In the genomic region with DNA sequence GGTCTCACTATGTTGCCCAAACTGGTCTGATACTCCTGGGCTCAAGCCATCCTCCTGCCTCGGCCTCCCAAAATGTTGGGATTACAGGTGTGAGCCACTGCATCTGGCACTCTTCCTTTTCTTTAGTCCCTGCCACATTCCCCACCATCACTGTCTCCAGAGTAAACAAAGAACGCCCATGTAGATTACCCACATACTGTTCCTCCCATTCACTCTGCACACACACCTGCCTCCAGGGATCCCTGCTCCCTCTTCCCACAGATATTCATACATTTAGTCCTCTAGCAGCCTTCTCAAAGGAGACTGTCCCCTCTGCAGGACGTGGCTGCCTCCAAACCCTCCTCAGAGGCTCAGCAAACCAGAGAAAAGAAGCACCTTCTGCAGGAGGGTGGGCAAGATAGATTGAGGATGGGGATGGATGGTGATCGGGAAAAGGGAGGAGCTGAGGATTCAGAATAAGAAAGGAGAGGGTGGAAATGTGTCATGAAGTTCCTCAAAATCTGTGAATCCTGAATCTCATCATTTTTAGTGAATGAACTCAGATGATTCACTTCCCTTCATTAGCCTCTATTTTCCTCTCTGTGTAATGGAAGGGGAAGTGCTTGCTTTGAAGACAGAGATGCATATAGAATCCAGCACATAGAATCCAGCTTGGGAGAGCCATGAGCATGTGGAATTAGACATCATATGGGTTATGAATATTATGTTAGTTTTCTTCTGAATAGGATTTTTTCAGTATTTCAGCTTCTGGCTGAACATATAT, we compare ENCODE assay signal across 12 cellular contexts. TPM values are rescaled to one million over a fixed set of nuclear protein-coding genes. Genes with fewer than 3 reads are reported as not detected.
DNase-seq lines count a peak whose midpoint lies in the region; ATAC-seq and TF ChIP-seq lines count a peak whose summit lies in the region.
"Had no signal": no experiment of that assay in that cellular context is flagged by ENCODE, and none has a peak within 500 bp of the region (broad histone marks: within the 10 kb centered on the region; RNA-seq: fewer than 3 reads in every experiment).

No MANE protein-coding gene starts in this region.

- no peak overlapping the region for H3K4me3 ChIP-seq in heart left ventricle
- no peak overlapping the region for H3K4me3 ChIP-seq in right cardiac atrium (ENCODE audit: low read length)
- H3K4me3 ChIP-seq in SJCRH30: no peak overlapping the region
- H3K4me3 ChIP-seq in lower lobe of right lung: no peak overlapping the region
- H3K4me3 ChIP-seq in vagina: no peak overlapping the region
- H3K4me3 ChIP-seq: HAP-1 had no signal

- no peak for ATAC-seq in heart left ventricle
- no peak for ATAC-seq in right cardiac atrium
- no peak for ATAC-seq in lower lobe of right lung
- ATAC-seq in GM19455 (IDR thresholded peaks at IDR 0.05; ENCODE audit: unreplicated experiment): no peak
- ATAC-seq: effector memory CD8-positive, alpha-beta T cell; natural killer cell treated with Interleukin-12 subunit alpha and Interleukin-12 subunit beta and Interleukin-15 and Interleukin-18, amount 100 ng/mL, for 72 hours had no signal

- H3K27me3 ChIP-seq in heart left ventricle (no peaks in the 10 kb centered on the region), right cardiac atrium (ENCODE audit: control insufficient read depth, insufficient read depth) (no peaks in the 10 kb centered on the region), SJCRH30 (no peaks in the 10 kb centered on the region), lower lobe of right lung (ENCODE audit: low read depth) (no peaks in the 10 kb centered on the region), vagina (no peaks in the 10 kb centered on the region)

- no peak for TF ChIP-seq CTCF in heart left ventricle (IDR thresholded peaks at IDR 0.05)
- TF ChIP-seq CTCF in lower lobe of right lung (IDR thresholded peaks at IDR 0.05): no peak
- no peak for TF ChIP-seq CTCF in vagina (IDR thresholded peaks at IDR 0.05)

- DNase-seq in heart left ventricle: no peak
- no peak for DNase-seq in right cardiac atrium
- DNase-seq in SJCRH30: no peak
- DNase-seq in lower lobe of right lung: no peak
- DNase-seq in vagina (ENCODE audit: extremely low spot score in 2 of 2): no peak
- no peak for DNase-seq in NCI-H1436 (lab: John Stamatoyannopoulos, UW)
- DNase-seq in NCI-H1048 (lab: John Stamatoyannopoulos, UW): no peak
- DNase-seq: effector memory CD8-positive, alpha-beta T cell; NK-92 treated with Interleukin-12 subunit alpha and Interleukin-12 subunit beta, amount 100 ng/mL, for 24 hours had no signal

- 79 to 90% (median 86%) methylated on average over 4 of the region's 4 CpGs for WGBS in heart left ventricle, 4 donors
- WGBS in right cardiac atrium: 85% methylated on average over 4 of the region's 4 CpGs

- intact Hi-C loops in heart left ventricle (cut with DNase I) (no loop called here), right cardiac atrium (cut with DNase I) (no loop called here), lower lobe of right lung (cut with DNase I) (no loop called here), vagina (cut with DNase I) (no loop called here)

- H3K9me3 ChIP-seq in heart left ventricle (no peaks in the 10 kb centered on the region), right cardiac atrium (ENCODE audit: control insufficient read depth, low read length) (no peaks in the 10 kb centered on the region), SJCRH30 (replicated peaks) (no peaks in the 10 kb centered on the region), lower lobe of right lung (no peaks in the 10 kb centered on the region), vagina (no peaks in the 10 kb centered on the region)
- H3K9me3 ChIP-seq: HAP-1 had no signal

- TF ChIP-seq POLR2A in heart left ventricle (IDR thresholded peaks at IDR 0.05) (no peak), vagina (IDR thresholded peaks at IDR 0.05) (no peak)

- H3K36me3 ChIP-seq in heart left ventricle (no peaks in the 10 kb centered on the region), SJCRH30 (no peaks in the 10 kb centered on the region), lower lobe of right lung (no peaks in the 10 kb centered on the region), vagina (no peaks in the 10 kb centered on the region)
- H3K36me3 ChIP-seq: HAP-1 had no signal

- H3K27ac ChIP-seq in heart left ventricle (peak overlapping the region in 8 of 12 donors; percentile 71 to 96 (median 82)), right cardiac atrium (ENCODE audit: low read length) (no peak overlapping the region), SJCRH30 (peak overlapping the region; percentile 96), lower lobe of right lung (peak overlapping the region; percentile 80), vagina (peak overlapping the region; percentile 91)

- H3K4me1 ChIP-seq in heart left ventricle: peaks cover 0 to 70% (median 38%) of the 10 kb centered on the region in 12 donors
- peaks cover 14% of the 10 kb centered on the region for H3K4me1 ChIP-seq in right cardiac atrium (ENCODE audit: control insufficient read depth, insufficient read depth, low read length)
- H3K4me1 ChIP-seq in SJCRH30: peaks cover 41% of the 10 kb centered on the region
- peaks cover 48% of the 10 kb centered on the region for H3K4me1 ChIP-seq in lower lobe of right lung
- H3K4me1 ChIP-seq in vagina: peaks cover 49% of the 10 kb centered on the region

RNA-seq across cellular contexts. Expression of a gene that starts 5.5 kb away (rescaled TPM):
- total RNA-seq in heart left ventricle (10 to 100 TPM in 5 of 9 donors, 1 to 10 TPM in 4; 7.8 to 68.1 (median 10.3) TPM), right cardiac atrium (1 to 10 TPM; 4.8 to 7.1 (median 5.6) TPM), lower lobe of right lung (29.0 TPM), vagina (18.2 TPM)
- polyA plus RNA-seq in heart left ventricle (10 to 100 TPM in 1 of 2 donors, 1 to 10 TPM in 1; 3.3 to 11.8 TPM), right cardiac atrium (7.0 TPM)
- 58.5 and 64.8 TPM in 2 replicates for total RNA-seq in SJCRH30 (2014; rRNA removed; shearing (Covaris generic))
- total RNA-seq: natural killer cell treated with Interleukin-12 subunit alpha and Interleukin-12 subunit beta and Interleukin-15 and Interleukin-18, amount 100 ng/mL, for 72 hours had no signal

RNA-seq across cellular contexts. Expression of a gene that starts 31.1 kb away (rescaled TPM):
- 10 to 100 TPM; 10.4 to 18.6 (median 14.7) TPM for total RNA-seq in heart left ventricle
- 10 to 100 TPM in 1 of 2 donors, 1 to 10 TPM in 1; 8.0 to 11.3 TPM for polyA plus RNA-seq in heart left ventricle
- total RNA-seq in right cardiac atrium: 10 to 100 TPM; 10.0 to 18.2 (median 13.7) TPM
- polyA plus RNA-seq in right cardiac atrium: 7.3 TPM
- 25.2 and 30.2 TPM in 2 replicates for total RNA-seq in SJCRH30 (2014; rRNA removed; shearing (Covaris generic))
- 38.4 TPM for total RNA-seq in lower lobe of right lung
- 48.9 TPM for total RNA-seq in vagina
